Comparison of ENCODE assay signal across 8 cellular contexts in genomic region chr20:18287915-18288747, GRCh38. TPM values are rescaled to one million over a fixed set of nuclear protein-coding genes. Genes with fewer than 3 reads are reported as not detected.
DNase-seq lines count a peak whose midpoint lies in the region; ATAC-seq and FAIRE-seq lines count a peak whose summit lies in the region.

Gene ZNF133 (plus strand): TSS chr20:18288527. CDS start chr20:18305687, 17,160 bp downstream.

- H3K4me2 ChIP-seq in GM23248 (ENCODE audit: unreplicated experiment) (peak within 1 kb of the TSS; percentile 88), Karpas-422 (ENCODE audit: low read depth, low read length, poor library complexity, severe bottlenecking) (peak within 1 kb of the TSS; percentile 95)

- H3K79me2 ChIP-seq in GM23248 (ENCODE audit: insufficient read depth) (peaks cover 48% of the 10 kb centered on the region), Karpas-422 (ENCODE audit: low read length) (peaks cover 27% of the 10 kb centered on the region)

- peak; percentile 91 for DNase-seq in EH (ENCODE audit: low read depth)
- peak; percentile 96 for DNase-seq in GM23248
- peak; percentile 98 for DNase-seq in Karpas-422
- peak; percentile 70 for DNase-seq in RCC 7860 (ENCODE audit: low spot score)
- peak; percentile 96 for DNase-seq in activated T-helper 1 cell treated with anti-CD3 and anti-CD28 coated beads, Interleukin-12 subunit alpha, Interleukin-12 subunit beta, Interleukin-2, Interleukin-4 antibody, amounts not matched to agents 30 ng/mL and 10 ng/mL and 1 ng/mL, durations not matched to agents 14 hours and 24 hours and 36 hours (ENCODE audit: low spot score)
- DNase-seq in fibroblast of gingiva (ENCODE audit: low read depth) = peak; percentile 89
- DNase-seq in naive B cell = peak; percentile 98
- DNase-seq in stimulated activated effector memory CD8-positive, alpha-beta T cell treated with anti-CD3 and anti-CD28 coated beads, Interleukin-12 subunit alpha, Interleukin-12 subunit beta, amount 100 ng/mL, for 72 hours (ENCODE audit: low spot score in 2 of 2) = peak; percentile 98 to 99

- H3K4me1 ChIP-seq in GM23248 (ENCODE audit: insufficient read depth) (peaks cover 6% of the 10 kb centered on the region; the same call in 1 of the 2 replicates), Karpas-422 (ENCODE audit: low read length) (peaks cover 20% of the 10 kb centered on the region)

- H3K9ac ChIP-seq in GM23248 (peak within 1 kb of the TSS; percentile 94), Karpas-422 (ENCODE audit: low read length) (peak within 1 kb of the TSS; percentile 85)

- peak; percentile 91 to 93 for ATAC-seq in naive B cell (ENCODE audit: low read depth in 2 of 2)
- ATAC-seq in stimulated activated effector memory CD8-positive, alpha-beta T cell treated with anti-CD3 and anti-CD28 coated beads, Interleukin-12 subunit alpha, Interleukin-12 subunit beta, amount 100 ng/mL, for 72 hours = peak; percentile 98

- H3K36me3 Mint-ChIP-seq in activated T-helper 1 cell treated with anti-CD3 and anti-CD28 coated beads, Interleukin-12 subunit alpha, Interleukin-12 subunit beta, Interleukin-2, Interleukin-4 antibody, amounts not matched to agents 30 ng/mL and 10 ng/mL and 1 ng/mL, durations not matched to agents 14 hours and 24 hours and 36 hours (ENCODE audit: low read depth) = peaks cover 18% of the 10 kb centered on the region
- peaks cover 22 to 50% of the 10 kb centered on the region in 2 donors for H3K36me3 Mint-ChIP-seq in naive B cell
- peaks cover 28% of the 10 kb centered on the region for H3K36me3 Mint-ChIP-seq in stimulated activated effector memory CD8-positive, alpha-beta T cell treated with anti-CD3 and anti-CD28 coated beads, Interleukin-12 subunit alpha, Interleukin-12 subunit beta, amount 100 ng/mL, for 72 hours

- H3K4me3 Mint-ChIP-seq in activated T-helper 1 cell treated with anti-CD3 and anti-CD28 coated beads, Interleukin-12 subunit alpha, Interleukin-12 subunit beta, Interleukin-2, Interleukin-4 antibody, amounts not matched to agents 30 ng/mL and 10 ng/mL and 1 ng/mL, durations not matched to agents 14 hours and 24 hours and 36 hours = peak within 1 kb of the TSS; percentile 94
- H3K4me3 Mint-ChIP-seq in naive B cell = peak within 1 kb of the TSS; percentile 95 to 99 (median 99)
- H3K4me3 Mint-ChIP-seq in stimulated activated effector memory CD8-positive, alpha-beta T cell treated with anti-CD3 and anti-CD28 coated beads, Interleukin-12 subunit alpha, Interleukin-12 subunit beta, amount 100 ng/mL, for 72 hours = peak within 1 kb of the TSS; percentile 99

- peaks cover 23% of the 10 kb centered on the region for H3K4me1 Mint-ChIP-seq in activated T-helper 1 cell treated with anti-CD3 and anti-CD28 coated beads, Interleukin-12 subunit alpha, Interleukin-12 subunit beta, Interleukin-2, Interleukin-4 antibody, amounts not matched to agents 30 ng/mL and 10 ng/mL and 1 ng/mL, durations not matched to agents 14 hours and 24 hours and 36 hours (ENCODE audit: low read depth)
- H3K4me1 Mint-ChIP-seq in naive B cell = peaks cover 31 to 51% (median 37%) of the 10 kb centered on the region in 3 donors
- H3K4me1 Mint-ChIP-seq in stimulated activated effector memory CD8-positive, alpha-beta T cell treated with anti-CD3 and anti-CD28 coated beads, Interleukin-12 subunit alpha, Interleukin-12 subunit beta, amount 100 ng/mL, for 72 hours = peaks cover 30% of the 10 kb centered on the region

- in situ Hi-C loops in GM23248 (cut with MboI) = loop anchor here (25.0 kb wide), 2 partner anchors 651 to 776 kb away; no protein-coding TSS in a partner anchor

- H3K27me3 Mint-ChIP-seq in activated T-helper 1 cell treated with anti-CD3 and anti-CD28 coated beads, Interleukin-12 subunit alpha, Interleukin-12 subunit beta, Interleukin-2, Interleukin-4 antibody, amounts not matched to agents 30 ng/mL and 10 ng/mL and 1 ng/mL, durations not matched to agents 14 hours and 24 hours and 36 hours (ENCODE audit: insufficient read depth) = peaks cover 16% of the 10 kb centered on the region
- peaks cover 9 to 29% (median 26%) of the 10 kb centered on the region in 3 donors for H3K27me3 Mint-ChIP-seq in naive B cell

- H3K36me3 ChIP-seq in GM23248 (ENCODE audit: low read depth) (no peaks in the 10 kb centered on the region), Karpas-422 (ENCODE audit: insufficient read depth, low read length) (no peaks in the 10 kb centered on the region)

- H3K9me3 Mint-ChIP-seq in activated T-helper 1 cell treated with anti-CD3 and anti-CD28 coated beads, Interleukin-12 subunit alpha, Interleukin-12 subunit beta, Interleukin-2, Interleukin-4 antibody, amounts not matched to agents 30 ng/mL and 10 ng/mL and 1 ng/mL, durations not matched to agents 14 hours and 24 hours and 36 hours = peaks cover 30% of the 10 kb centered on the region
- H3K9me3 Mint-ChIP-seq in naive B cell = peaks cover 8 to 27% (median 17%) of the 10 kb centered on the region in 7 donors
- H3K9me3 Mint-ChIP-seq in stimulated activated effector memory CD8-positive, alpha-beta T cell treated with anti-CD3 and anti-CD28 coated beads, Interleukin-12 subunit alpha, Interleukin-12 subunit beta, amount 100 ng/mL, for 72 hours = peaks cover 5% of the 10 kb centered on the region

- H3K27ac Mint-ChIP-seq in activated T-helper 1 cell treated with anti-CD3 and anti-CD28 coated beads, Interleukin-12 subunit alpha, Interleukin-12 subunit beta, Interleukin-2, Interleukin-4 antibody, amounts not matched to agents 30 ng/mL and 10 ng/mL and 1 ng/mL, durations not matched to agents 14 hours and 24 hours and 36 hours = peak within 1 kb of the TSS; percentile 97
- peak within 1 kb of the TSS; percentile 97 to 100 (median 99) for H3K27ac Mint-ChIP-seq in naive B cell
- peak within 1 kb of the TSS; percentile 97 for H3K27ac Mint-ChIP-seq in stimulated activated effector memory CD8-positive, alpha-beta T cell treated with anti-CD3 and anti-CD28 coated beads, Interleukin-12 subunit alpha, Interleukin-12 subunit beta, amount 100 ng/mL, for 72 hours

- intact Hi-C loops in activated T-helper 1 cell treated with anti-CD3 and anti-CD28 coated beads, Interleukin-12 subunit alpha, Interleukin-12 subunit beta, Interleukin-2, Interleukin-4 antibody, amounts not matched to agents 30 ng/mL and 10 ng/mL and 1 ng/mL, durations not matched to agents 14 hours and 24 hours and 36 hours (cut with micrococcal nuclease) = loop anchor here (1.0 to 5.0 kb wide), 14 partner anchors 125 to 1716 kb away; partner anchors contain the start of genes DSTN, DZANK1, KAT14 and KIF16B

- H3K9me2 ChIP-seq in GM23248 (ENCODE audit: insufficient read depth) (no peaks in the 10 kb centered on the region), Karpas-422 (replicated peaks; ENCODE audit: insufficient read depth, low read length) (no peaks in the 10 kb centered on the region)

- H3K9me3 ChIP-seq in GM23248 (ENCODE audit: low read depth) (peaks cover 2% of the 10 kb centered on the region), Karpas-422 (ENCODE audit: low read length) (no peaks in the 10 kb centered on the region; the same call in 1 of the 2 replicates)

- no peaks in the 10 kb centered on the region for H4K20me1 ChIP-seq in GM23248 (ENCODE audit: insufficient read depth)
- H4K20me1 ChIP-seq in Karpas-422 (ENCODE audit: insufficient read depth, low read depth, low read length) = no peaks in the 10 kb centered on the region

- no peak for FAIRE-seq in RCC 7860 (lab: Jason Lieb, UNC)

- H3K4me3 ChIP-seq in GM23248 (peak within 1 kb of the TSS; percentile 93), Karpas-422 (ENCODE audit: low read length) (peak within 1 kb of the TSS; percentile 93)

- WGBS in GM23248 (ENCODE audit: low coverage in 1 of 2, low lambda C conversion rate in 2 of 2, missing lambda C conversion rate in 2 of 2), 2 experiments = 1% methylated on average over 62 to 63 of the region's 63 CpGs

- peak within 1 kb of the TSS; percentile 97 for H2AFZ ChIP-seq in GM23248
- H2AFZ ChIP-seq in Karpas-422 (ENCODE audit: low read length) = peak within 1 kb of the TSS; percentile 97

- H3K27me3 ChIP-seq in GM23248 (replicated peaks; ENCODE audit: insufficient read depth) (no peaks in the 10 kb centered on the region), Karpas-422 (ENCODE audit: low read length) (no peaks in the 10 kb centered on the region)

- H3F3A ChIP-seq in GM23248 (ENCODE audit: insufficient read depth) = no peaks in the 10 kb centered on the region

- H3K27ac ChIP-seq in GM23248 (peak within 1 kb of the TSS; percentile 87), Karpas-422 (ENCODE audit: low read length) (no peak within 1 kb of the TSS)

RNA-seq across cellular contexts. Expression of gene ZNF133, which starts in this region (rescaled TPM):
- 17.9 and 18.0 TPM in 2 replicates for total RNA-seq in GM23248 (2014; rRNA removed; shearing (Covaris generic))
- polyA plus RNA-seq in GM23248 (2016; fragmentation: Nextera tagmentation; extraction: Ambion mirVana) = 10.7 and 11.3 TPM in 2 replicates
- total RNA-seq in Karpas-422 (2014; rRNA removed; shearing (Covaris generic); ENCODE audit: low replicate concordance) = 15.2 and 19.5 TPM in 2 replicates
- total RNA-seq in activated T-helper 1 cell treated with anti-CD3 and anti-CD28 coated beads, Interleukin-12 subunit alpha, Interleukin-12 subunit beta, Interleukin-2, Interleukin-4 antibody, amounts not matched to agents 30 ng/mL and 10 ng/mL and 1 ng/mL, durations not matched to agents 14 hours and 24 hours and 36 hours = 7.6 and 7.8 TPM in 2 replicates
- 10 to 100 TPM in 1 of 6 donors, 1 to 10 TPM in 5; 4.1 to 15.2 (median 8.6) TPM for polyA plus RNA-seq in naive B cell (ENCODE audit: low read depth in 6 of 6)
